In the genomic region with DNA sequence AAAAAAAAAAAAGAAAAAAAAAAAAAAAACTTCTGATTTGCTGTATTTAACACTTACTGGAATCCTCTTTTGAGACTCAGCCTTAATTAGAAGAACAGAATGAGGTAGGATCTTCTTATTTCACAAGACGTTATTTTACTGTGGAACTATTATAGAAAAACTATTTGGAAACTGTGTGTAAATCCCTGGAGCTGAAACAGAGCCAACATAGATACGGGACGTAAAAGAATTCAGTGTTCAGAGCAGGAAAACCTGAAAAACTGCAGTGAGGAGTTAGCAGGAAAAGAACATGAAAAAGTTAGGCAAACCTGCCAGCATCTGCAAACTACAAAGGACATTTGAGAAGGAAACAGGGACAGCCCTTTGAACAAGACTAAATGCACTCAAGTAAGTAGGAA, we compare ENCODE assay signal across 9 cellular contexts. TPM values are rescaled to one million over a fixed set of nuclear protein-coding genes. Genes with fewer than 3 reads are reported as not detected.
DNase-seq lines count a peak whose midpoint lies in the region; ATAC-seq and TF ChIP-seq lines count a peak whose summit lies in the region.
"Had no signal": no experiment of that assay in that cellular context is flagged by ENCODE, and none has a peak within 500 bp of the region (broad histone marks: within the 10 kb centered on the region; RNA-seq: fewer than 3 reads in every experiment).

No MANE protein-coding gene starts in this region.

- TF ChIP-seq CTCF in testis (IDR thresholded peaks at IDR 0.05), result no peak

- H3K27me3 ChIP-seq in adipocyte (replicated peaks; ENCODE audit: control insufficient read depth, insufficient read depth, low read length) (no peaks in the 10 kb centered on the region), testis (no peaks in the 10 kb centered on the region)

- H3K4me1 ChIP-seq in adipocyte (ENCODE audit: control insufficient read depth, insufficient read depth, low read length), result peaks cover 27% of the 10 kb centered on the region
- H3K4me1 ChIP-seq in testis, result peaks cover 18% of the 10 kb centered on the region

- CTCF ChIA-PET in activated CD8-positive, alpha-beta memory T cell treated with anti-CD3 and anti-CD28 coated beads, Interleukin-2, amount 10 ng/mL, durations not matched to agents 7 days and 5 days (lab: Charles Lee), result interaction anchor here (0.6 to 1.6 kb wide), 6 partner anchors 12 to 339 kb away, joined by 3 to 4 read pairs (median 4); no protein-coding TSS in a partner anchor

- peak overlapping the region; percentile 59 for H3K27ac Mint-ChIP-seq in activated CD8-positive, alpha-beta memory T cell treated with anti-CD3 and anti-CD28 coated beads, Interleukin-2, amount 10 ng/mL, durations not matched to agents 7 days and 5 days

- H3K9me3 ChIP-seq in adipocyte (ENCODE audit: control insufficient read depth, low read length) (no peaks in the 10 kb centered on the region), testis (no peaks in the 10 kb centered on the region)

- peaks cover 7% of the 10 kb centered on the region for H3K36me3 Mint-ChIP-seq in activated CD8-positive, alpha-beta memory T cell treated with anti-CD3 and anti-CD28 coated beads, Interleukin-2, amount 10 ng/mL, durations not matched to agents 7 days and 5 days

- DNase-seq in activated CD8-positive, alpha-beta memory T cell treated with anti-CD3 and anti-CD28 coated beads, Interleukin-2, amount 10 ng/mL, durations not matched to agents 7 days and 5 days, result no peak
- DNase-seq in activated CD8-positive, alpha-beta memory T cell treated with anti-CD3 and anti-CD28 coated beads for 24 hours, result no peak
- no peak for DNase-seq in adipocyte (ENCODE audit: low read depth)
- peak; percentile 64 for DNase-seq in iris pigment epithelial cell (ENCODE audit: low read depth)
- DNase-seq in testis, result peak; percentile 16
- DNase-seq in dermis blood vessel endothelial cell, result no peak
- no peak for DNase-seq in foreskin melanocyte
- DNase-seq: NCI-H748 treated with DMSO at 0.1 percent for 48 hours had no signal

- H3K4me1 Mint-ChIP-seq in activated CD8-positive, alpha-beta memory T cell treated with anti-CD3 and anti-CD28 coated beads, Interleukin-2, amount 10 ng/mL, durations not matched to agents 7 days and 5 days, result peaks cover 50% of the 10 kb centered on the region

- no peaks in the 10 kb centered on the region for H3K36me3 ChIP-seq in adipocyte (ENCODE audit: control insufficient read depth, insufficient read depth, low read length, severe bottlenecking)
- H3K36me3 ChIP-seq in testis (ENCODE audit: low read depth, missing control alignments), result no peaks in the 10 kb centered on the region

- no peak for ATAC-seq in activated CD8-positive, alpha-beta memory T cell treated with anti-CD3 and anti-CD28 coated beads, Interleukin-2, amount 10 ng/mL, durations not matched to agents 7 days and 5 days
- no peak for ATAC-seq in GM21619 (IDR thresholded peaks at IDR 0.05; ENCODE audit: unreplicated experiment)

- 28 to 29% methylated on average over 3 of the region's 3 CpGs for WGBS in testis, 2 donors

- peak overlapping the region; percentile 66 for H3K4me3 Mint-ChIP-seq in activated CD8-positive, alpha-beta memory T cell treated with anti-CD3 and anti-CD28 coated beads, Interleukin-2, amount 10 ng/mL, durations not matched to agents 7 days and 5 days

- TF ChIP-seq POLR2A in testis (IDR thresholded peaks at IDR 0.05), result no peak

- intact Hi-C loops in testis (cut with DNase I; ENCODE audit: low total_unique reads), result no loop called here

- H3K4me3 ChIP-seq in adipocyte (ENCODE audit: low read length) (no peak overlapping the region), testis (no peak overlapping the region)

- H3K9me3 Mint-ChIP-seq in activated CD8-positive, alpha-beta memory T cell treated with anti-CD3 and anti-CD28 coated beads, Interleukin-2, amount 10 ng/mL, durations not matched to agents 7 days and 5 days (ENCODE audit: low read depth), result no peaks in the 10 kb centered on the region

- peak overlapping the region in 1 of 2 donors; percentile 97 for H3K27ac ChIP-seq in testis

- H3K9ac ChIP-seq in adipocyte (ENCODE audit: low read length), result peak overlapping the region; percentile 95

- no peaks in the 10 kb centered on the region for H3K27me3 Mint-ChIP-seq in activated CD8-positive, alpha-beta memory T cell treated with anti-CD3 and anti-CD28 coated beads, Interleukin-2, amount 10 ng/mL, durations not matched to agents 7 days and 5 days

RNA-seq across cellular contexts. Expression of a gene that starts 3.4 kb away (rescaled TPM):
- total RNA-seq in activated CD8-positive, alpha-beta memory T cell treated with anti-CD3 and anti-CD28 coated beads, Interleukin-2, amount 10 ng/mL, durations not matched to agents 7 days and 5 days, result 10 to 100 TPM; 80.2 to 81.9 TPM
- total RNA-seq in testis (10 to 100 TPM; 48.6 to 61.2 TPM), dermis blood vessel endothelial cell (17.5 and 17.6 TPM in 2 replicates)
- polyA plus RNA-seq in testis (ENCODE audit: insufficient read depth, low read depth, low replicate concordance), result 47.3 TPM

Comparison
In these comparisons a context has a peak if more than half of its experiments do, and no peak if none do; other contexts are left out.
1. DNase-seq: peak in iris pigment epithelial cell (single experiment) and testis (single experiment); none in activated CD8-positive, alpha-beta memory T cell treated with anti-CD3 and anti-CD28 coated beads, Interleukin-2, amount 10 ng/mL, durations not matched to agents 7 days and 5 days (single experiment), activated CD8-positive, alpha-beta memory T cell treated with anti-CD3 and anti-CD28 coated beads for 24 hours (single experiment), adipocyte (single experiment), dermis blood vessel endothelial cell (single experiment) and foreskin melanocyte (single experiment).